Comparison of ENCODE assay signal across 1 cellular context in genomic region chr11:27392715-27393114, GRCh38.
TF ChIP-seq lines count a peak whose summit lies in the region.

No MANE protein-coding gene starts in this region.

TF ChIP-seq in HepG2, 621 proteins besides CTCF, POLR2A, EP300 and RAD21 (continued from another document):
- TF ChIP-seq FOXP4 (CRISPR knock-in tag; IDR thresholded peaks at IDR 0.05) (peak; percentile 34), CREB1 (IDR thresholded peaks at IDR 0.05) (no peak), CREB1 (CRISPR knock-in tag; IDR thresholded peaks at IDR 0.05) (0 out of 2 replicates have a peak, but pooled peaks have one; percentile 18), ZFX (CRISPR knock-in tag; IDR thresholded peaks at IDR 0.05; ENCODE audit: low read depth) (no peak), SOX5 (CRISPR knock-in tag; IDR thresholded peaks at IDR 0.05; ENCODE audit: borderline replicate concordance) (peak; percentile 27; the same call in 1 of the 2 replicates), SOX13 (IDR thresholded peaks at IDR 0.05) (no peak), SOX13 (CRISPR knock-in tag; conservative IDR thresholded peaks at IDR 0.05 in 1 of 2, IDR thresholded peaks at IDR 0.05 in 1 of 2) (peak in 1 of 2 experiments; percentile 52; a peak in 1 of 4 replicates), DPF2 (CRISPR knock-in tag; IDR thresholded peaks at IDR 0.05; ENCODE audit: borderline replicate concordance, low read depth) (no peak), ZNF644 (CRISPR knock-in tag; IDR thresholded peaks at IDR 0.05; ENCODE audit: low read depth) (0 out of 2 replicates have a peak, but pooled peaks have one; percentile 12), POLR2G (IDR thresholded peaks at IDR 0.05; ENCODE audit: low read depth, low read length) (no peak), ZBTB25 (CRISPR knock-in tag; IDR thresholded peaks at IDR 0.05) (no peak), FOXA3 (CRISPR knock-in tag; IDR thresholded peaks at IDR 0.05) (0 out of 2 replicates have a peak, but pooled peaks have one; percentile 21), ZBTB1 (CRISPR knock-in tag; IDR thresholded peaks at IDR 0.05; ENCODE audit: borderline replicate concordance) (no peak), SAP130 (CRISPR knock-in tag; IDR thresholded peaks at IDR 0.05; ENCODE audit: low read depth) (peak; percentile 63), FOXC1 (CRISPR knock-in tag; IDR thresholded peaks at IDR 0.05; ENCODE audit: borderline replicate concordance) (no peak), ZBTB14 (CRISPR knock-in tag; IDR thresholded peaks at IDR 0.05) (no peak), ZNF724P (CRISPR knock-in tag; IDR thresholded peaks at IDR 0.05; ENCODE audit: borderline replicate concordance) (no peak), HNRNPLL (IDR thresholded peaks at IDR 0.05; ENCODE audit: low read depth, low read length, poor library complexity, severe bottlenecking) (no peak), TEAD3 (CRISPR knock-in tag; optimal IDR thresholded peaks at IDR 0.05; ENCODE audit: borderline replicate concordance) (peak; percentile 19), ARNT (IDR thresholded peaks at IDR 0.05) (no peak), MED1 (CRISPR knock-in tag; IDR thresholded peaks at IDR 0.05) (0 out of 2 replicates have a peak, but pooled peaks have one; percentile 23), KMT2B (CRISPR knock-in tag; IDR thresholded peaks at IDR 0.05) (0 out of 2 replicates have a peak, but pooled peaks have one; percentile 24)
- TF ChIP-seq, protein P1, sequence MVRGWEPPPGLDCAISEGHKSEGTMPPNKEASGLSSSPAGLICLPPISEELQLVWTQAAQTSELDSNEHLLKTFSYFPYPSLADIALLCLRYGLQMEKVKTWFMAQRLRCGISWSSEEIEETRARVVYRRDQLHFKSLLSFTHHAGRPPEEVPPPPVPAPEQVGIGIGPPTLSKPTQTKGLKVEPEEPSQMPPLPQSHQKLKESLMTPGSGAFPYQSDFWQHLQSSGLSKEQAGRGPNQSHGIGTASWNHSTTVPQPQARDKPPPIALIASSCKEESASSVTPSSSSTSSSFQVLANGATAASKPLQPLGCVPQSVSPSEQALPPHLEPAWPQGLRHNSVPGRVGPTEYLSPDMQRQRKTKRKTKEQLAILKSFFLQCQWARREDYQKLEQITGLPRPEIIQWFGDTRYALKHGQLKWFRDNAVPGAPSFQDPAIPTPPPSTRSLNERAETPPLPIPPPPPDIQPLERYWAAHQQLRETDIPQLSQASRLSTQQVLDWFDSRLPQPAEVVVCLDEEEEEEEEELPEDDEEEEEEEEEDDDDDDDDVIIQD (CRISPR knock-in tag; IDR thresholded peaks at IDR 0.05; ENCODE audit: low read depth), result 0 out of 2 replicates have a peak, but pooled peaks have one; percentile 33
- TF ChIP-seq, protein P2, sequence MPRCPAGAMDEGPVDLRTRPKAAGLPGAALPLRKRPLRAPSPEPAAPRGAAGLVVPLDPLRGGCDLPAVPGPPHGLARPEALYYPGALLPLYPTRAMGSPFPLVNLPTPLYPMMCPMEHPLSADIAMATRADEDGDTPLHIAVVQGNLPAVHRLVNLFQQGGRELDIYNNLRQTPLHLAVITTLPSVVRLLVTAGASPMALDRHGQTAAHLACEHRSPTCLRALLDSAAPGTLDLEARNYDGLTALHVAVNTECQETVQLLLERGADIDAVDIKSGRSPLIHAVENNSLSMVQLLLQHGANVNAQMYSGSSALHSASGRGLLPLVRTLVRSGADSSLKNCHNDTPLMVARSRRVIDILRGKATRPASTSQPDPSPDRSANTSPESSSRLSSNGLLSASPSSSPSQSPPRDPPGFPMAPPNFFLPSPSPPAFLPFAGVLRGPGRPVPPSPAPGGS (CRISPR knock-in tag; IDR thresholded peaks at IDR 0.05), result no peak
TF ChIP-seq in HepG2: peak in this region for 20.
